1 cellular context compared by ENCODE assay signal in genomic region chr20:32385541-32385940, GRCh38.
TF ChIP-seq lines count a peak whose summit lies in the region.

No MANE protein-coding gene starts in this region.

TF ChIP-seq in HepG2, 621 proteins besides CTCF, POLR2A, EP300 and RAD21 (continued from another document):
- TF ChIP-seq ZBTB49 (CRISPR knock-in tag; IDR thresholded peaks at IDR 0.05; ENCODE audit: borderline replicate concordance) (no peak), THAP9 (CRISPR knock-in tag; IDR thresholded peaks at IDR 0.05; ENCODE audit: borderline replicate concordance) (no peak), KLF12 (CRISPR knock-in tag; IDR thresholded peaks at IDR 0.05; ENCODE audit: borderline replicate concordance) (no peak), REL (CRISPR knock-in tag; conservative IDR thresholded peaks at IDR 0.05) (no peak), ZNF761 (CRISPR knock-in tag; conservative IDR thresholded peaks at IDR 0.05) (no peak)
